ENCODE assay signal across 8 cellular contexts in the genomic region with DNA sequence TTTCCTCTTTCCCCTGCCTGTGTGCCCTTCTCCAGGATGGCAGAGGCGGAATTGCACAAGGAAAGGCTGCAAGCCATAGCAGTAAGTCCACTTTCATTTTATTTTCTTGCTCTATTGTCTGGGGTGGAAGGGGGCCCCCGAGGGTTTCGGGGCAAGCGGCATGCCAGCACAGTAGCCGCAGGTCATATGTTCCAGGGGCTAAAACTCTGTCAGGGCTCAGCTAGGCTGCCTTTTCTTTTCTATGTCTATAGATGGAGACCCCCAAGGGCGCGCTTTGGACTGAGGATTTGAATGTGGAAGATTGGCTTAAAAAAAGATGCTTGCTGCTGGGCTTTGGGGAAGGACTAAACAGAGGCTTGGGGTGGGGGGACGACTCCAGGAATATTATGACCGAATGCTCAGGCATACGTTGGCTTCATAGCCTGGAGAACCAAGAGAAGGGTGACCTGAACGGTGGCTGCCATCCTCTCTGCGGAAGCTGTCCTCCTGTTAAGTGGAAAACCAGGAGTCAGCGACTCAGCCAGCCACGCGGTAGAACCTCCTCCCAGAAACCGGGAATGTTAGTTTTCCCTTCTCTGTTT. TPM values are rescaled to one million over a fixed set of nuclear protein-coding genes. Genes with fewer than 3 reads are reported as not detected.
DNase-seq lines count a peak whose midpoint lies in the region; ATAC-seq, FAIRE-seq and TF ChIP-seq lines count a peak whose summit lies in the region.

No MANE protein-coding gene starts in this region.

- H3K9me3 ChIP-seq in small intestine (ENCODE audit: control insufficient read depth, low read depth), result no peaks in the 10 kb centered on the region

- no peak for ATAC-seq in HG03095 (IDR thresholded peaks at IDR 0.05; ENCODE audit: unreplicated experiment)

- no peaks in the 10 kb centered on the region for H3K36me3 ChIP-seq in small intestine (ENCODE audit: control insufficient read depth in 2 of 2, insufficient read depth in 2 of 2, low read length in 2 of 2)

- 6 to 7% (median 7%) methylated on average over 16 of the region's 16 CpGs for WGBS in small intestine, 3 donors

- no peaks in the 10 kb centered on the region for H3K4me1 ChIP-seq in small intestine (ENCODE audit: control insufficient read depth in 2 of 2, insufficient read depth in 1 of 2, low read depth in 1 of 2, low read length in 1 of 2)

- no peak for FAIRE-seq in small intestine (lab: Jason Lieb, UNC)

- peak overlapping the region; percentile 66 for H3K4me3 ChIP-seq in HFF-Myc (replicated peaks; ENCODE audit: low read depth, low read length)
- H3K4me3 ChIP-seq in iPS-11a (ENCODE audit: low read depth, low read length), result peak overlapping the region; percentile 59
- peak overlapping the region; percentile 29 to 37 for H3K4me3 ChIP-seq in small intestine (ENCODE audit: low read depth in 1 of 2, low read length in 2 of 2)

- no peaks in the 10 kb centered on the region for H3K27me3 ChIP-seq in small intestine (ENCODE audit: control insufficient read depth in 2 of 2, insufficient read depth in 2 of 2, low read length in 2 of 2)

- peak overlapping the region; percentile 22 for H3K27ac ChIP-seq in angular gyrus (ENCODE audit: low read depth, low read length)
- peak overlapping the region in 1 of 2 donors; percentile 63 for H3K27ac ChIP-seq in small intestine (ENCODE audit: low read depth in 1 of 2, low read length in 1 of 2)

- no peak for TF ChIP-seq CTCF in HFF-Myc (IDR thresholded peaks at IDR 0.05; ENCODE audit: low read depth, low read length, missing control alignments)

- DNase-seq in HFF-Myc (ENCODE audit: extremely low read depth, low read depth) (no peak), small intestine (no peak), GM03348 (ENCODE audit: low spot score) (no peak), inferior parietal cortex (ENCODE audit: extremely low spot score) (no peak)
- DNase-seq in activated naive CD4-positive, alpha-beta T cell treated with anti-CD3 and anti-CD28 coated beads, Interleukin-2, amount 50 U/mL, for 16 hours, result no peak

RNA-seq across cellular contexts. Expression of gene PALM2AKAP2, which starts 0.5 kb away (rescaled TPM):
- polyA plus RNA-seq in small intestine, result under 1 TPM in 1 of 3 donors, not detected in 2; 0.81 TPM
